1 cellular context compared by ENCODE assay signal in genomic region chr7:116897661-116898060, GRCh38.
TF ChIP-seq lines count a peak whose summit lies in the region.

No MANE protein-coding gene starts in this region.

TF ChIP-seq in HepG2, 621 proteins besides CTCF, POLR2A, EP300 and RAD21:
- no peak for TF ChIP-seq RFXANK (CRISPR knock-in tag; IDR thresholded peaks at IDR 0.05)
- no peak for TF ChIP-seq ZNF367 (CRISPR knock-in tag; IDR thresholded peaks at IDR 0.05; ENCODE audit: borderline replicate concordance)
- no peak for TF ChIP-seq TRAFD1 (CRISPR knock-in tag; IDR thresholded peaks at IDR 0.05; ENCODE audit: borderline replicate concordance)
- TF ChIP-seq ATF1 (CRISPR knock-in tag; IDR thresholded peaks at IDR 0.05): no peak
- no peak for TF ChIP-seq ZFY (CRISPR knock-in tag; IDR thresholded peaks at IDR 0.05)
- no peak for TF ChIP-seq GATAD2A (CRISPR knock-in tag; IDR thresholded peaks at IDR 0.05)
- TF ChIP-seq ZEB1 (IDR thresholded peaks at IDR 0.05; ENCODE audit: insufficient replicate concordance, low read depth): no peak
- TF ChIP-seq ZNF362 (CRISPR knock-in tag; IDR thresholded peaks at IDR 0.05; ENCODE audit: borderline replicate concordance): no peak
- TF ChIP-seq, protein P1, sequence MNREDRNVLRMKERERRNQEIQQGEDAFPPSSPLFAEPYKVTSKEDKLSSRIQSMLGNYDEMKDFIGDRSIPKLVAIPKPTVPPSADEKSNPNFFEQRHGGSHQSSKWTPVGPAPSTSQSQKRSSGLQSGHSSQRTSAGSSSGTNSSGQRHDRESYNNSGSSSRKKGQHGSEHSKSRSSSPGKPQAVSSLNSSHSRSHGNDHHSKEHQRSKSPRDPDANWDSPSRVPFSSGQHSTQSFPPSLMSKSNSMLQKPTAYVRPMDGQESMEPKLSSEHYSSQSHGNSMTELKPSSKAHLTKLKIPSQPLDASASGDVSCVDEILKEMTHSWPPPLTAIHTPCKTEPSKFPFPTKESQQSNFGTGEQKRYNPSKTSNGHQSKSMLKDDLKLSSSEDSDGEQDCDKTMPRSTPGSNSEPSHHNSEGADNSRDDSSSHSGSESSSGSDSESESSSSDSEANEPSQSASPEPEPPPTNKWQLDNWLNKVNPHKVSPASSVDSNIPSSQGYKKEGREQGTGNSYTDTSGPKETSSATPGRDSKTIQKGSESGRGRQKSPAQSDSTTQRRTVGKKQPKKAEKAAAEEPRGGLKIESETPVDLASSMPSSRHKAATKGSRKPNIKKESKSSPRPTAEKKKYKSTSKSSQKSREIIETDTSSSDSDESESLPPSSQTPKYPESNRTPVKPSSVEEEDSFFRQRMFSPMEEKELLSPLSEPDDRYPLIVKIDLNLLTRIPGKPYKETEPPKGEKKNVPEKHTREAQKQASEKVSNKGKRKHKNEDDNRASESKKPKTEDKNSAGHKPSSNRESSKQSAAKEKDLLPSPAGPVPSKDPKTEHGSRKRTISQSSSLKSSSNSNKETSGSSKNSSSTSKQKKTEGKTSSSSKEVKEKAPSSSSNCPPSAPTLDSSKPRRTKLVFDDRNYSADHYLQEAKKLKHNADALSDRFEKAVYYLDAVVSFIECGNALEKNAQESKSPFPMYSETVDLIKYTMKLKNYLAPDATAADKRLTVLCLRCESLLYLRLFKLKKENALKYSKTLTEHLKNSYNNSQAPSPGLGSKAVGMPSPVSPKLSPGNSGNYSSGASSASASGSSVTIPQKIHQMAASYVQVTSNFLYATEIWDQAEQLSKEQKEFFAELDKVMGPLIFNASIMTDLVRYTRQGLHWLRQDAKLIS (CRISPR knock-in tag; IDR thresholded peaks at IDR 0.05): no peak
- no peak for TF ChIP-seq SP4 (CRISPR knock-in tag; IDR thresholded peaks at IDR 0.05)
- TF ChIP-seq, protein P2, sequence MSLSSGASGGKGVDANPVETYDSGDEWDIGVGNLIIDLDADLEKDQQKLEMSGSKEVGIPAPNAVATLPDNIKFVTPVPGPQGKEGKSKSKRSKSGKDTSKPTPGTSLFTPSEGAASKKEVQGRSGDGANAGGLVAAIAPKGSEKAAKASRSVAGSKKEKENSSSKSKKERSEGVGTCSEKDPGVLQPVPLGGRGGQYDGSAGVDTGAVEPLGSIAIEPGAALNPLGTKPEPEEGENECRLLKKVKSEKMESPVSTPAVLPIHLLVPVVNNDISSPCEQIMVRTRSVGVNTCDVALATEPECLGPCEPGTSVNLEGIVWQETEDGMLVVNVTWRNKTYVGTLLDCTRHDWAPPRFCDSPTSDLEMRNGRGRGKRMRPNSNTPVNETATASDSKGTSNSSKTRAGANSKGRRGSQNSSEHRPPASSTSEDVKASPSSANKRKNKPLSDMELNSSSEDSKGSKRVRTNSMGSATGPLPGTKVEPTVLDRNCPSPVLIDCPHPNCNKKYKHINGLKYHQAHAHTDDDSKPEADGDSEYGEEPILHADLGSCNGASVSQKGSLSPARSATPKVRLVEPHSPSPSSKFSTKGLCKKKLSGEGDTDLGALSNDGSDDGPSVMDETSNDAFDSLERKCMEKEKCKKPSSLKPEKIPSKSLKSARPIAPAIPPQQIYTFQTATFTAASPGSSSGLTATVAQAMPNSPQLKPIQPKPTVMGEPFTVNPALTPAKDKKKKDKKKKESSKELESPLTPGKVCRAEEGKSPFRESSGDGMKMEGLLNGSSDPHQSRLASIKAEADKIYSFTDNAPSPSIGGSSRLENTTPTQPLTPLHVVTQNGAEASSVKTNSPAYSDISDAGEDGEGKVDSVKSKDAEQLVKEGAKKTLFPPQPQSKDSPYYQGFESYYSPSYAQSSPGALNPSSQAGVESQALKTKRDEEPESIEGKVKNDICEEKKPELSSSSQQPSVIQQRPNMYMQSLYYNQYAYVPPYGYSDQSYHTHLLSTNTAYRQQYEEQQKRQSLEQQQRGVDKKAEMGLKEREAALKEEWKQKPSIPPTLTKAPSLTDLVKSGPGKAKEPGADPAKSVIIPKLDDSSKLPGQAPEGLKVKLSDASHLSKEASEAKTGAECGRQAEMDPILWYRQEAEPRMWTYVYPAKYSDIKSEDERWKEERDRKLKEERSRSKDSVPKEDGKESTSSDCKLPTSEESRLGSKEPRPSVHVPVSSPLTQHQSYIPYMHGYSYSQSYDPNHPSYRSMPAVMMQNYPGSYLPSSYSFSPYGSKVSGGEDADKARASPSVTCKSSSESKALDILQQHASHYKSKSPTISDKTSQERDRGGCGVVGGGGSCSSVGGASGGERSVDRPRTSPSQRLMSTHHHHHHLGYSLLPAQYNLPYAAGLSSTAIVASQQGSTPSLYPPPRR (CRISPR knock-in tag; IDR thresholded peaks at IDR 0.05; ENCODE audit: borderline replicate concordance): no peak
- no peak for TF ChIP-seq ZNF709 (CRISPR knock-in tag; IDR thresholded peaks at IDR 0.05)
